ENCODE assay signal across 22 cellular contexts in genomic region chr1:74362691-74363090, GRCh38.
"Had no signal": no experiment of that assay in that cellular context is flagged by ENCODE, and none has a peak within 500 bp of the region (broad histone marks: within the 10 kb centered on the region; RNA-seq: fewer than 3 reads in every experiment).

No MANE protein-coding gene starts in this region.

- H3K9me3 ChIP-seq: colonic mucosa, gastrocnemius medialis, lower lobe of right lung, sigmoid colon, stomach, thyroid gland, vagina had no signal

- H3K27ac ChIP-seq: colonic mucosa, epithelial cell of prostate, gastrocnemius medialis, lower lobe of right lung, neural progenitor cell, parathyroid adenoma, sigmoid colon, thyroid gland, vagina had no signal

- ATAC-seq: esophagus mucosa; gastrocnemius medialis; left lobe of liver; lower lobe of right lung; natural killer cell; stimulated activated effector memory CD8-positive, alpha-beta T cell treated with anti-CD3 and anti-CD28 coated beads, Interleukin-12 subunit alpha, Interleukin-12 subunit beta, amount 100 ng/mL, for 72 hours had no signal

- H3K4me3 ChIP-seq: colonic mucosa, gastrocnemius medialis, lower lobe of right lung, neural progenitor cell, sigmoid colon, stomach, thyroid gland, vagina had no signal

- DNase-seq: colonic mucosa; effector CD8-positive, alpha-beta T cell; endodermal cell; foreskin fibroblast; gastrocnemius medialis; immature natural killer cell; lower lobe of right lung; natural killer cell; sigmoid colon; stimulated activated CD4-positive, alpha-beta T cell treated with anti-CD3 and anti-CD28 coated beads, Interleukin-2, amount 100 ng/mL, for 24 hours; stimulated activated CD4-positive, alpha-beta T cell treated with anti-CD3 and anti-CD28 coated beads, Interleukin-4, amount 100 ng/mL, for 24 hours; stimulated activated naive CD4-positive, alpha-beta T cell treated with Interleukin-2 at 50 U/mL for 16 hours; stomach; trophoblast cell had no signal

- H3K36me3 ChIP-seq: colonic mucosa, gastrocnemius medialis, lower lobe of right lung, neural progenitor cell, sigmoid colon, stomach, thyroid gland, vagina had no signal

- H3K4me1 ChIP-seq: colonic mucosa, gastrocnemius medialis, lower lobe of right lung, parathyroid adenoma, stomach, thyroid gland, vagina had no signal

- H3K27me3 ChIP-seq: colonic mucosa, gastrocnemius medialis, neural progenitor cell, sigmoid colon, stomach, thyroid gland, vagina had no signal
